ENCODE assay signal across 9 cellular contexts in the genomic region with DNA sequence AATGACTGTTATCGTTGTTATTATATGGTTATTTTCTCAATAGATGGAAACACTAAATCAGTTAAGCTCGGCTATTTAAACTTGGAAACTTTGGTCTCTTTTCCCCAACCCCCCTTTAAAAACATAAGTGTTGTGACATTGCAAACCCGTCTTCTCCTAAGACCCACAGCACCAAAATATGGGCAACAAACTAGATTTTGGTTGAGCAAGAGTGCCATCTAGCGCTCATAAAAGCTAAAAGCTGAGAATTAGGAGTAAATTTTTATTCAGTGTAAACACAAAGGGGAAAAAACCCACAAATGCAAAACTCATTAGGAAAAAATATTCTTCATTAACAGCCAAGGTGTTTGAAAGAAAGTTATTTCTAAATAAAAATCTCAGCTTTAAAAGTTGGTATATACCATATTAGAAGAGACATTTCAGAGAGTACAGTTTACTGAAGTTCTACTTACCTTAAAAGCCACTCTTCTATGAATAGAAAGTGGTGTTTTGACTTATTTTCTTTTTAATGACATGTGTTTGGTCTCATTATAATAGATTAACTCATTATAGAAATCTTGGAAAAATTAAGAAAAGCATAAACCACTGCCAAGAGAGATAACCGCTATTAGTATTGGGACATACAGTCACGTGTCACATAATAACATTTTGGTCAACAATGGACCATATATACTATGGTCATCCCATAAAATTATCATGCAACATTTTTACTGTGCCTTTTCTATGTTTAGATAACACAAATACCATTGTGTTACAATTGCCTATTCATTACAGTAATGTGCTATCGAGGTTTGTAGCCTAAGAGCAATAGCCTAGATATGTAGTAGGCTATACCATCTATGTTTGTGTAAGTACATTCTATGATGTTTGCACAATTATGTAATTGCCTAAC. TPM values are rescaled to one million over a fixed set of nuclear protein-coding genes. Genes with fewer than 3 reads are reported as not detected.
DNase-seq lines count a peak whose midpoint lies in the region; ATAC-seq and TF ChIP-seq lines count a peak whose summit lies in the region.
"Had no signal": no experiment of that assay in that cellular context is flagged by ENCODE, and none has a peak within 500 bp of the region (broad histone marks: within the 10 kb centered on the region; RNA-seq: fewer than 3 reads in every experiment).

No MANE protein-coding gene starts in this region.

- H3K4me3 ChIP-seq in BJ (ENCODE audit: low read depth, low read length) = no peak overlapping the region
- H3K4me3 ChIP-seq: skin epidermis had no signal

- no peaks in the 10 kb centered on the region for H3K36me3 Mint-ChIP-seq in natural killer cell

- CTCF ChIA-PET in BJ (lab: Yijun Ruan, JAX) = interaction anchor here (0.6 to 5.8 kb wide), 28 partner anchors 10 to 533 kb away, joined by 3 to 70 read pairs (median 4); a partner anchor contains a TSS

- H3K9me3 Mint-ChIP-seq in natural killer cell = no peaks in the 10 kb centered on the region

- DNase-seq in BJ (ENCODE audit: low read depth) (no peak), GM20000 (ENCODE audit: low spot score) (peak; percentile 56), NCI-H345 (lab: John Stamatoyannopoulos, UW) (peak; percentile 70), natural killer cell (no peak)
- DNase-seq in activated CD4-positive, alpha-beta T cell treated with anti-CD3 and anti-CD28 coated beads for 48 hours = peak; percentile 46

- H3K4me1 Mint-ChIP-seq in natural killer cell = peaks cover 30 to 38% of the 10 kb centered on the region in 2 donors

- H3K27me3 Mint-ChIP-seq in natural killer cell (ENCODE audit: low read depth in 2 of 2) = no peaks in the 10 kb centered on the region

- peak overlapping the region; percentile 54 for H3K4me3 Mint-ChIP-seq in natural killer cell

- intact Hi-C loops in natural killer cell (cut with micrococcal nuclease) = loop anchor here (1.0 to 5.0 kb wide), 8 partner anchors 36 to 531 kb away; no protein-coding TSS in a partner anchor

- peak; percentile 65 for ATAC-seq in esophagus mucosa
- ATAC-seq in natural killer cell = peak; percentile 67 to 79 (median 73)
- no peak for ATAC-seq in HG03521 (IDR thresholded peaks at IDR 0.05; ENCODE audit: unreplicated experiment)
- ATAC-seq in GM18520 (IDR thresholded peaks at IDR 0.05; ENCODE audit: unreplicated experiment) = no peak

- H3K36me3 ChIP-seq in BJ (ENCODE audit: control insufficient read depth, insufficient read depth, low read length) = no peaks in the 10 kb centered on the region

- H3K27me3 ChIP-seq in BJ (ENCODE audit: control insufficient read depth, insufficient read depth, low read length) = no peaks in the 10 kb centered on the region

- TF ChIP-seq CTCF in BJ (IDR thresholded peaks at IDR 0.05; ENCODE audit: insufficient read depth, low read depth, low read length) = peak; percentile 62
- TF ChIP-seq CTCF in GM20000 (IDR thresholded peaks at IDR 0.05; ENCODE audit: extremely low read depth, missing control alignments) = peak; percentile 21
- peak; percentile 86 for TF ChIP-seq CTCF in natural killer cell (IDR thresholded peaks at IDR 0.05)

- POLR2A ChIA-PET in BJ (lab: Charles Lee) = interaction anchor here (0.6 to 0.7 kb wide), 3 partner anchors 21 to 718 kb away, joined by 3 to 4 read pairs (median 3); a partner anchor contains a TSS

- peak overlapping the region; percentile 8 to 84 for H3K27ac Mint-ChIP-seq in natural killer cell

RNA-seq across cellular contexts. Expression of a gene that starts 21.1 kb away (rescaled TPM):
- polyA plus RNA-seq in BJ (2011; rRNA removed) = 9.1 and 17.4 TPM in 2 replicates
- polyA minus RNA-seq in BJ (2011; rRNA and poly(A)+ RNA removed) = 8.3 and 11.0 TPM in 2 replicates
- total RNA-seq in esophagus mucosa (8.2 TPM), natural killer cell (100 to 1,000 TPM in 1 of 3 donors, 10 to 100 TPM in 2; 52.9 to 106 (median 68.9) TPM)

RNA-seq across cellular contexts. Expression of a gene that starts 21.7 kb away (rescaled TPM):
- polyA plus RNA-seq in BJ (2011; rRNA removed) = 11.2 and 16.8 TPM in 2 replicates
- 9.1 and 9.9 TPM in 2 replicates for polyA minus RNA-seq in BJ (2011; rRNA and poly(A)+ RNA removed)
- total RNA-seq in esophagus mucosa = 7.6 TPM
- total RNA-seq in natural killer cell = 10 to 100 TPM in 1 of 3 donors, 1 to 10 TPM in 2; 8.9 to 12.5 (median 9.2) TPM

Comparison
In these comparisons a context has a peak if more than half of its experiments do, and no peak if none do; other contexts are left out.
1. DNase-seq: peak in GM20000 (single experiment), NCI-H345 (single experiment) and activated CD4-positive, alpha-beta T cell treated with anti-CD3 and anti-CD28 coated beads for 48 hours (single experiment); none in BJ (single experiment) and natural killer cell (single experiment).
2. CTCF ChIP-seq: peak in every context shown above with its lines; median percentile 86 in natural killer cell; 62 in BJ; 21 in GM20000.
3. ATAC-seq: peak in esophagus mucosa (single experiment) and natural killer cell (3 of 3); none in HG03521 (single experiment) and GM18520 (single experiment).